ENCODE assay signal across 15 cellular contexts in genomic region chr17:81053043-81053970, GRCh38. TPM values are rescaled to one million over a fixed set of nuclear protein-coding genes. Genes with fewer than 3 reads are reported as not detected.
A peak's percentile ranks its signal among the peaks of the same experiment; 100 is the strongest.
DNase-seq lines count a peak whose midpoint lies in the region; ATAC-seq and TF ChIP-seq lines count a peak whose summit lies in the region.
"Had no signal": no experiment of that assay in that cellular context is flagged by ENCODE, and none has a peak within 500 bp of the region (broad histone marks: within the 10 kb centered on the region; RNA-seq: fewer than 3 reads in every experiment).

No MANE protein-coding gene starts in this region.

- H3K27ac ChIP-seq in GM23338 (ENCODE audit: low read depth) (no peak overlapping the region), RWPE1 (peak overlapping the region; percentile 98), esophagus muscularis mucosa (replicated peaks in 1 of 4) (peak overlapping the region; percentile 48 to 86 (median 64))
- H3K27ac ChIP-seq: neutrophil had no signal

- H3K27me3 Mint-ChIP-seq in GM23338 (ENCODE audit: insufficient read depth, low read depth, poor library complexity) (peaks cover 13% of the 10 kb centered on the region), Calu3 (ENCODE audit: unreplicated experiment) (no peaks in the 10 kb centered on the region)

- DNase-seq in GM23338 (ENCODE audit: low spot score) (no peak), RWPE1 (ENCODE audit: low spot score) (no peak), esophagus muscularis mucosa (ENCODE audit: extremely low spot score) (no peak), retinal pigment epithelial cell (ENCODE audit: low read depth) (peak; percentile 85), sciatic nerve (ENCODE audit: low spot score) (no peak), left lobe of liver (ENCODE audit: low spot score) (no peak), Calu3 (no peak)
- DNase-seq: activated T-cell treated with anti-CD3 and anti-CD28 coated beads, Interleukin-2, amount 50 U/mL, for 48 hours; NCI-H1436 treated with DMSO at 0.1 percent for 48 hours; NCI-H748 treated with DMSO at 0.1 percent for 48 hours; stimulated activated CD4-positive, alpha-beta T cell treated with anti-CD3 and anti-CD28 coated beads, Interleukin-12 subunit alpha, Interleukin-12 subunit beta, amount 100 ng/mL, for 4 hours had no signal

- H3K4me3 ChIP-seq in GM23338, result no peak overlapping the region
- no peak overlapping the region for H3K4me3 ChIP-seq in esophagus muscularis mucosa
- peak overlapping the region; percentile 14 for H3K4me3 ChIP-seq in retinal pigment epithelial cell (ENCODE audit: low read length)

- H3K4me1 Mint-ChIP-seq in GM23338, result peaks cover 18% of the 10 kb centered on the region
- H3K4me1 Mint-ChIP-seq in Calu3 (ENCODE audit: low read depth, unreplicated experiment), result peaks cover 39% of the 10 kb centered on the region

- POLR2A ChIA-PET in RWPE1 (lab: Yijun Ruan, JAX; ENCODE audit: low non-redundant PET), result no interaction called here

- no peak for TF ChIP-seq EP300 in esophagus muscularis mucosa (IDR thresholded peaks at IDR 0.05)

- H3K36me3 ChIP-seq in GM23338 (ENCODE audit: insufficient read depth) (no peaks in the 10 kb centered on the region), esophagus muscularis mucosa (peaks cover 2 to 20% (median 11%) of the 10 kb centered on the region in 4 donors)
- H3K36me3 ChIP-seq: neutrophil had no signal

- H3K36me3 Mint-ChIP-seq in GM23338 (ENCODE audit: low read depth) (no peaks in the 10 kb centered on the region; the same call in 1 of the 3 replicates), Calu3 (ENCODE audit: insufficient read depth, unreplicated experiment) (peaks cover 22% of the 10 kb centered on the region)

- 0 out of 2 replicates have a peak, but pooled peaks cover 5% of the 10 kb centered on the region for H4K20me1 ChIP-seq in GM23338 (replicated peaks; ENCODE audit: insufficient read depth)

- no peak overlapping the region for H3K4me2 ChIP-seq in GM23338

- 74% methylated on average over 19 of the region's 42 CpGs for WGBS in esophagus muscularis mucosa

- H3F3A ChIP-seq in GM23338 (replicated peaks; ENCODE audit: low read depth), result no peaks in the 10 kb centered on the region

- TF ChIP-seq POLR2A in esophagus muscularis mucosa (IDR thresholded peaks at IDR 0.05; ENCODE audit: low read depth), result no peak

- H3K9me3 Mint-ChIP-seq in GM23338 (no peaks in the 10 kb centered on the region), Calu3 (ENCODE audit: low read depth, unreplicated experiment) (no peaks in the 10 kb centered on the region)

- H3K4me1 ChIP-seq in GM23338 (ENCODE audit: insufficient read depth), result no peaks in the 10 kb centered on the region
- H3K4me1 ChIP-seq in esophagus muscularis mucosa, result peaks cover 70 to 81% (median 80%) of the 10 kb centered on the region in 4 donors

- H3K27ac Mint-ChIP-seq in GM23338 (peak overlapping the region; percentile 87), Calu3 (ENCODE audit: unreplicated experiment) (no peak overlapping the region)

- no peaks in the 10 kb centered on the region for H3K9me2 ChIP-seq in GM23338 (ENCODE audit: insufficient read depth)

- BruUV-seq in Calu3 (replicated peaks; lab: Mats Ljungman, UMichigan), result no TSS peak

- no peak overlapping the region for H3K4me3 Mint-ChIP-seq in GM23338
- H3K4me3 Mint-ChIP-seq in Calu3 (ENCODE audit: low read depth, unreplicated experiment), result no peak overlapping the region

- intact Hi-C loops in esophagus muscularis mucosa (cut with DNase I), result no loop called here
- intact Hi-C loops in sciatic nerve (cut with DNase I), result no loop called here
- intact Hi-C loops in Calu3 (cut with micrococcal nuclease; ENCODE audit: unreplicated experiment), result no loop called here

- no peak for TF ChIP-seq CTCF in GM23338 (conservative IDR thresholded peaks at IDR 0.05; ENCODE audit: low read depth in 2 of 2)
- no peak for TF ChIP-seq CTCF in RWPE1 (conservative IDR thresholded peaks at IDR 0.05; ENCODE audit: low read depth)
- TF ChIP-seq CTCF in esophagus muscularis mucosa (IDR thresholded peaks at IDR 0.05), result no peak
- TF ChIP-seq CTCF in retinal pigment epithelial cell (conservative IDR thresholded peaks at IDR 0.05; ENCODE audit: low read depth, low read length), result no peak
- TF ChIP-seq CTCF in Calu3 (IDR thresholded peaks at IDR 0.05; ENCODE audit: unreplicated experiment), result no peak

- no peaks in the 10 kb centered on the region for H3K27me3 ChIP-seq in GM23338 (ENCODE audit: insufficient read depth)
- H3K27me3 ChIP-seq in esophagus muscularis mucosa, result no peaks in the 10 kb centered on the region
- H3K27me3 ChIP-seq: BE2C had no signal

- CTCF ChIA-PET in RWPE1 (lab: Yijun Ruan, JAX), result interaction anchor here (1.5 kb wide), 1 partner anchor 13 kb away, joined by 4 read pairs; no protein-coding TSS in a partner anchor
- CTCF ChIA-PET in Calu3 (lab: Charles Lee), result interaction anchor here (0.7 kb wide), 1 partner anchor 9 kb away, joined by 3 read pairs; no protein-coding TSS in a partner anchor

- H3K9me3 ChIP-seq in esophagus muscularis mucosa, result no peaks in the 10 kb centered on the region
- H3K9me3 ChIP-seq: BE2C, neutrophil had no signal

- no peak overlapping the region for H2AFZ ChIP-seq in GM23338

- ATAC-seq in GM23338 (no peak), sciatic nerve (no peak), left lobe of liver (no peak), HG02642 (IDR thresholded peaks at IDR 0.05; ENCODE audit: poor library complexity, unreplicated experiment) (no peak)
- ATAC-seq: HCT116 had no signal

- peaks cover 16% of the 10 kb centered on the region; the same call in 1 of the 2 replicates for H3K79me2 ChIP-seq in GM23338 (replicated peaks; ENCODE audit: insufficient read depth)

TF ChIP-seq in GM23338, 12 proteins besides CTCF, POLR2A, EP300 and RAD21:
- TF ChIP-seq CREB1 (CRISPR knock-in tag; IDR thresholded peaks at IDR 0.05; ENCODE audit: low read depth), result no peak

RNA-seq across cellular contexts. Expression of gene BAIAP2, which starts 18.4 kb away (rescaled TPM):
- 16.7 and 22.7 TPM in 2 replicates for total RNA-seq in GM23338 (2014; rRNA removed; shearing (Covaris generic))
- 21.7 and 22.7 TPM in 2 replicates for polyA plus RNA-seq in GM23338 (2016; fragmentation: Nextera tagmentation; extraction: Ambion mirVana)
- total RNA-seq in esophagus muscularis mucosa, result 10 to 100 TPM; 31.1 to 54.5 (median 36.7) TPM
- total RNA-seq in sciatic nerve, result 50.9 TPM
- 101 TPM for total RNA-seq in left lobe of liver
- 58.0 and 58.8 TPM in 2 replicates for total RNA-seq in Calu3 (2022)
